ENCODE assay signal across 1 cellular context in genomic region chr1:89590341-89591080, GRCh38.
TF ChIP-seq lines count a peak whose summit lies in the region.

No MANE protein-coding gene starts in this region.

TF ChIP-seq in GM12878, 131 proteins besides CTCF, POLR2A, EP300 and RAD21:
- TF ChIP-seq NR2C2 (IDR thresholded peaks at IDR 0.05; ENCODE audit: borderline replicate concordance, control insufficient read depth, insufficient read length, low read depth) (no peak), MTA3 (IDR thresholded peaks at IDR 0.05; ENCODE audit: borderline replicate concordance, low read length) (no peak), NR2F1 (conservative IDR thresholded peaks at IDR 0.05) (no peak), FOXK2 (IDR thresholded peaks at IDR 0.05) (no peak), TCF3 (IDR thresholded peaks at IDR 0.05; ENCODE audit: borderline replicate concordance, insufficient read depth, low read depth, low read length) (no peak), PBX3 (IDR thresholded peaks at IDR 0.05; ENCODE audit: insufficient replicate concordance, low read depth, low read length) (no peak), TAF1 (IDR thresholded peaks at IDR 0.05; ENCODE audit: borderline replicate concordance, low read depth, low read length) (no peak), ZNF207 (IDR thresholded peaks at IDR 0.05; ENCODE audit: borderline replicate concordance) (no peak), ZNF217 (IDR thresholded peaks at IDR 0.05) (no peak), TCF12 (IDR thresholded peaks at IDR 0.05; ENCODE audit: low read depth, low read length) (no peak), IRF4 (IDR thresholded peaks at IDR 0.05; ENCODE audit: low read depth, low read length) (no peak), TCF7 (IDR thresholded peaks at IDR 0.05; ENCODE audit: borderline replicate concordance) (no peak), ZNF622 (IDR thresholded peaks at IDR 0.05) (no peak)
TF ChIP-seq in GM12878: peak in this region for 0.
